18 cellular contexts compared by ENCODE assay signal in genomic region chr6:121944361-121944760, GRCh38.
"Had no signal": no experiment of that assay in that cellular context is flagged by ENCODE, and none has a peak within 500 bp of the region (broad histone marks: within the 10 kb centered on the region; RNA-seq: fewer than 3 reads in every experiment).

No MANE protein-coding gene starts in this region.

- H3K27ac ChIP-seq: dorsolateral prefrontal cortex, left lung, vagina had no signal

- H3K4me1 Mint-ChIP-seq: activated naive CD4-positive, alpha-beta T cell treated with anti-CD3 and anti-CD28 coated beads, Interleukin-2, amount 50 U/mL, for 24 hours; memory B cell; stimulated activated effector memory CD8-positive, alpha-beta T cell treated with anti-CD3 and anti-CD28 coated beads, Interleukin-12 subunit alpha, Interleukin-12 subunit beta, amount 100 ng/mL, for 72 hours had no signal

- H3K27me3 Mint-ChIP-seq: memory B cell; natural killer cell treated with Interleukin-12 subunit alpha and Interleukin-12 subunit beta and Interleukin-15 and Interleukin-18, amount 100 ng/mL, for 72 hours; progenitor cell of endocrine pancreas had no signal

- ATAC-seq: left lung; natural killer cell treated with Interleukin-12 subunit alpha and Interleukin-12 subunit beta and Interleukin-15 and Interleukin-18, amount 100 ng/mL, for 72 hours; right cardiac atrium; stimulated activated effector memory CD8-positive, alpha-beta T cell treated with anti-CD3 and anti-CD28 coated beads, Interleukin-12 subunit alpha, Interleukin-12 subunit beta, amount 100 ng/mL, for 72 hours had no signal

- H3K4me3 ChIP-seq: dorsolateral prefrontal cortex, left lung, smooth muscle cell, tibial artery, vagina had no signal

- H3K9me3 ChIP-seq: tibial artery, vagina had no signal

- H3K27me3 ChIP-seq: dorsolateral prefrontal cortex, left lung, tibial artery, vagina had no signal

- H3K27ac Mint-ChIP-seq: activated naive CD4-positive, alpha-beta T cell treated with anti-CD3 and anti-CD28 coated beads, Interleukin-2, amount 50 U/mL, for 24 hours; memory B cell; natural killer cell treated with Interleukin-12 subunit alpha and Interleukin-12 subunit beta and Interleukin-15 and Interleukin-18, amount 100 ng/mL, for 72 hours; progenitor cell of endocrine pancreas; stimulated activated effector memory CD8-positive, alpha-beta T cell treated with anti-CD3 and anti-CD28 coated beads, Interleukin-12 subunit alpha, Interleukin-12 subunit beta, amount 100 ng/mL, for 72 hours had no signal

- FAIRE-seq: frontal cortex, keratinocyte had no signal

- H3K4me2 ChIP-seq: smooth muscle cell had no signal

- H3K36me3 ChIP-seq: left lung, tibial artery, vagina had no signal

- H3K36me3 Mint-ChIP-seq: memory B cell; natural killer cell treated with Interleukin-12 subunit alpha and Interleukin-12 subunit beta and Interleukin-15 and Interleukin-18, amount 100 ng/mL, for 72 hours; stimulated activated effector memory CD8-positive, alpha-beta T cell treated with anti-CD3 and anti-CD28 coated beads, Interleukin-12 subunit alpha, Interleukin-12 subunit beta, amount 100 ng/mL, for 72 hours had no signal

- DNase-seq: activated CD4-positive, alpha-beta T cell treated with anti-CD3 and anti-CD28 coated beads, Interleukin-2, amount 50 U/mL, for 4 hours; activated CD4-positive, CD25-positive, alpha-beta regulatory T cell treated with anti-CD3 and anti-CD28 coated beads, Interleukin-2, amount 50 U/mL, for 72 hours; activated effector memory CD4-positive, alpha-beta T cell treated with Interleukin-2 at 50 U/mL for 16 hours; activated T-cell treated with anti-CD3 and anti-CD28 coated beads, Interleukin-2, amount 50 U/mL, for 1 hour; dorsolateral prefrontal cortex; left lung; nucleus accumbens; right cardiac atrium; tibial artery had no signal

- H3K4me1 ChIP-seq: left lung, vagina had no signal

- H3K4me3 Mint-ChIP-seq: activated naive CD4-positive, alpha-beta T cell treated with anti-CD3 and anti-CD28 coated beads, Interleukin-2, amount 50 U/mL, for 24 hours; memory B cell; natural killer cell treated with Interleukin-12 subunit alpha and Interleukin-12 subunit beta and Interleukin-15 and Interleukin-18, amount 100 ng/mL, for 72 hours; stimulated activated effector memory CD8-positive, alpha-beta T cell treated with anti-CD3 and anti-CD28 coated beads, Interleukin-12 subunit alpha, Interleukin-12 subunit beta, amount 100 ng/mL, for 72 hours had no signal
